1 cellular context compared by ENCODE assay signal in the genomic region with DNA sequence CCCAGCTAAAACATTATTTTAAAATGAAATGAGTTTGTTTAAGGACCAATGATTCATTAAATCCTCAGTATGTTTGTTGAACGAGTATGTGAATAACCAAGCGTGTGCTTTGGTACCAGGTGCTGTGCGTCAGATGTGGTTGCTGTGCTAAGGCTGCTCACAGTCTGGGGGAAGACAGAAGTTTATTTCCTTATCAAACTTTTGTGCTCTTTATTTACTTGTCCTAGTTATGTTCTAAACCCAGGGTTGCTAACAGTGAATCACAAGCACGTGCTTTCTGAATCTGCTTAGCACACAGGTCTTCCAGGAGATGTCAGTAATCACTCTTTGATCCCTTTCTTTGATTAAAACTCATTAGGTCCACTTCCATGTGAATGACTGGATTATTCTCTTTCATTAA.
TF ChIP-seq lines count a peak whose summit lies in the region.

No MANE protein-coding gene starts in this region.

TF ChIP-seq in HepG2, 621 proteins besides CTCF, POLR2A, EP300 and RAD21 (continued from another document):
- TF ChIP-seq SP5 (CRISPR knock-in tag; IDR thresholded peaks at IDR 0.05; ENCODE audit: borderline replicate concordance, low read depth) (no peak), ZNF652 (CRISPR knock-in tag; IDR thresholded peaks at IDR 0.05; ENCODE audit: borderline replicate concordance, low read depth) (no peak), DPF2 (CRISPR knock-in tag; IDR thresholded peaks at IDR 0.05; ENCODE audit: borderline replicate concordance, low read depth) (no peak), POLR2G (IDR thresholded peaks at IDR 0.05; ENCODE audit: low read depth, low read length) (no peak), ZNF772 (CRISPR knock-in tag; IDR thresholded peaks at IDR 0.05) (no peak), HINFP (CRISPR knock-in tag; IDR thresholded peaks at IDR 0.05; ENCODE audit: low read depth) (no peak), ZBTB39 (CRISPR knock-in tag; IDR thresholded peaks at IDR 0.05) (no peak), TP53 (CRISPR knock-in tag; conservative IDR thresholded peaks at IDR 0.05) (no peak), ZFP82 (CRISPR knock-in tag; IDR thresholded peaks at IDR 0.05; ENCODE audit: borderline replicate concordance) (no peak)
- TF ChIP-seq, protein P1, sequence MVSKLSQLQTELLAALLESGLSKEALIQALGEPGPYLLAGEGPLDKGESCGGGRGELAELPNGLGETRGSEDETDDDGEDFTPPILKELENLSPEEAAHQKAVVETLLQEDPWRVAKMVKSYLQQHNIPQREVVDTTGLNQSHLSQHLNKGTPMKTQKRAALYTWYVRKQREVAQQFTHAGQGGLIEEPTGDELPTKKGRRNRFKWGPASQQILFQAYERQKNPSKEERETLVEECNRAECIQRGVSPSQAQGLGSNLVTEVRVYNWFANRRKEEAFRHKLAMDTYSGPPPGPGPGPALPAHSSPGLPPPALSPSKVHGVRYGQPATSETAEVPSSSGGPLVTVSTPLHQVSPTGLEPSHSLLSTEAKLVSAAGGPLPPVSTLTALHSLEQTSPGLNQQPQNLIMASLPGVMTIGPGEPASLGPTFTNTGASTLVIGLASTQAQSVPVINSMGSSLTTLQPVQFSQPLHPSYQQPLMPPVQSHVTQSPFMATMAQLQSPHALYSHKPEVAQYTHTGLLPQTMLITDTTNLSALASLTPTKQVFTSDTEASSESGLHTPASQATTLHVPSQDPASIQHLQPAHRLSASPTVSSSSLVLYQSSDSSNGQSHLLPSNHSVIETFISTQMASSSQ (IDR thresholded peaks at IDR 0.05; ENCODE audit: low read depth), result no peak
- TF ChIP-seq, protein P1 (CRISPR knock-in tag; IDR thresholded peaks at IDR 0.05; ENCODE audit: borderline replicate concordance), result no peak
